ENCODE assay signal across 18 cellular contexts in genomic region chrX:124358796-124359386, GRCh38. TPM values are rescaled to one million over a fixed set of nuclear protein-coding genes. Genes with fewer than 3 reads are reported as not detected.
DNase-seq lines count a peak whose midpoint lies in the region; ATAC-seq and TF ChIP-seq lines count a peak whose summit lies in the region.
"Had no signal": no experiment of that assay in that cellular context is flagged by ENCODE, and none has a peak within 500 bp of the region (broad histone marks: within the 10 kb centered on the region; RNA-seq: fewer than 3 reads in every experiment).

No MANE protein-coding gene starts in this region.

- no peak for DNase-seq in activated naive CD4-positive, alpha-beta T cell (lab: John Stamatoyannopoulos, UW)
- DNase-seq in activated T-helper 1 cell treated with anti-CD3 and anti-CD28 coated beads, Interleukin-12 subunit alpha, Interleukin-12 subunit beta, Interleukin-2, Interleukin-4 antibody, amounts not matched to agents 30 ng/mL and 10 ng/mL and 1 ng/mL, durations not matched to agents 14 hours and 24 hours and 36 hours (ENCODE audit: low spot score): no peak
- DNase-seq in esophagus squamous epithelium (lab: John Stamatoyannopoulos, UW) (no peak), NCI-H187 treated with DMSO at 0.1 percent for 48 hours (lab: John Stamatoyannopoulos, UW) (no peak)
- DNase-seq: activated gamma-delta T cell treated with Interleukin-2 at 50 U/mL for 16 hours, DMS79, NCI-H1436 treated with DMSO at 0.1 percent for 48 hours, NCI-H774 had no signal

- TF ChIP-seq CTCF in esophagus squamous epithelium (IDR thresholded peaks at IDR 0.05): no peak

- H3K27me3 ChIP-seq in thymus (ENCODE audit: control insufficient read depth, insufficient read depth): no peaks in the 10 kb centered on the region
- no peaks in the 10 kb centered on the region for H3K27me3 ChIP-seq in esophagus squamous epithelium

- intact Hi-C loops in activated T-helper 1 cell treated with anti-CD3 and anti-CD28 coated beads, Interleukin-12 subunit alpha, Interleukin-12 subunit beta, Interleukin-2, Interleukin-4 antibody, amounts not matched to agents 30 ng/mL and 10 ng/mL and 1 ng/mL, durations not matched to agents 14 hours and 24 hours and 36 hours (cut with micrococcal nuclease): loop anchor here (1.0 to 2.0 kb wide), 5 partner anchors 10 to 141 kb away; no protein-coding TSS in a partner anchor
- intact Hi-C loops in esophagus squamous epithelium (cut with DNase I): no loop called here

- H3K9me3 ChIP-seq in thymus (ENCODE audit: control insufficient read depth): no peaks in the 10 kb centered on the region
- no peaks in the 10 kb centered on the region for H3K9me3 ChIP-seq in esophagus squamous epithelium

- no peaks in the 10 kb centered on the region for H3K9me3 Mint-ChIP-seq in activated naive CD4-positive, alpha-beta T cell treated with anti-CD3 and anti-CD28 coated beads, Interleukin-2, amount 50 U/mL, for 24 hours
- peaks cover 4% of the 10 kb centered on the region for H3K9me3 Mint-ChIP-seq in activated T-helper 1 cell treated with anti-CD3 and anti-CD28 coated beads, Interleukin-12 subunit alpha, Interleukin-12 subunit beta, Interleukin-2, Interleukin-4 antibody, amounts not matched to agents 30 ng/mL and 10 ng/mL and 1 ng/mL, durations not matched to agents 14 hours and 24 hours and 36 hours

- ATAC-seq in HG02852 (IDR thresholded peaks at IDR 0.05; ENCODE audit: unreplicated experiment) (peak; percentile 50), GM18505 (IDR thresholded peaks at IDR 0.05; ENCODE audit: unreplicated experiment) (no peak)
- ATAC-seq: HCT116, K562 had no signal

- TF ChIP-seq POLR2A in esophagus squamous epithelium (IDR thresholded peaks at IDR 0.05): no peak
- TF ChIP-seq POLR2A in GM18505 (IDR thresholded peaks at IDR 0.05; ENCODE audit: borderline replicate concordance, extremely low read depth, insufficient read depth, insufficient read length): no peak

- peaks cover 10% of the 10 kb centered on the region for H3K36me3 Mint-ChIP-seq in activated naive CD4-positive, alpha-beta T cell treated with anti-CD3 and anti-CD28 coated beads, Interleukin-2, amount 50 U/mL, for 24 hours
- H3K36me3 Mint-ChIP-seq in activated T-helper 1 cell treated with anti-CD3 and anti-CD28 coated beads, Interleukin-12 subunit alpha, Interleukin-12 subunit beta, Interleukin-2, Interleukin-4 antibody, amounts not matched to agents 30 ng/mL and 10 ng/mL and 1 ng/mL, durations not matched to agents 14 hours and 24 hours and 36 hours (ENCODE audit: low read depth): peaks cover 20% of the 10 kb centered on the region

- H3K4me1 ChIP-seq in thymus (ENCODE audit: control insufficient read depth, insufficient read depth, low read length): peaks cover 7% of the 10 kb centered on the region
- H3K4me1 ChIP-seq in esophagus squamous epithelium: no peaks in the 10 kb centered on the region

- H3K4me1 Mint-ChIP-seq in activated naive CD4-positive, alpha-beta T cell treated with anti-CD3 and anti-CD28 coated beads, Interleukin-2, amount 50 U/mL, for 24 hours: peaks cover 65% of the 10 kb centered on the region
- peaks cover 60% of the 10 kb centered on the region for H3K4me1 Mint-ChIP-seq in activated T-helper 1 cell treated with anti-CD3 and anti-CD28 coated beads, Interleukin-12 subunit alpha, Interleukin-12 subunit beta, Interleukin-2, Interleukin-4 antibody, amounts not matched to agents 30 ng/mL and 10 ng/mL and 1 ng/mL, durations not matched to agents 14 hours and 24 hours and 36 hours (ENCODE audit: low read depth)

- H3K36me3 ChIP-seq in thymus (ENCODE audit: control insufficient read depth, insufficient read depth) (no peaks in the 10 kb centered on the region), esophagus squamous epithelium (no peaks in the 10 kb centered on the region)

- H3K4me3 ChIP-seq in thymus (ENCODE audit: low read length) (peak overlapping the region; percentile 32), esophagus squamous epithelium (no peak overlapping the region)
- H3K4me3 ChIP-seq: K562 had no signal

- H3K4me3 Mint-ChIP-seq in activated naive CD4-positive, alpha-beta T cell treated with anti-CD3 and anti-CD28 coated beads, Interleukin-2, amount 50 U/mL, for 24 hours: peak overlapping the region; percentile 72
- H3K4me3 Mint-ChIP-seq in activated T-helper 1 cell treated with anti-CD3 and anti-CD28 coated beads, Interleukin-12 subunit alpha, Interleukin-12 subunit beta, Interleukin-2, Interleukin-4 antibody, amounts not matched to agents 30 ng/mL and 10 ng/mL and 1 ng/mL, durations not matched to agents 14 hours and 24 hours and 36 hours: peak overlapping the region; percentile 72

- peak overlapping the region; percentile 94 for H3K27ac Mint-ChIP-seq in activated naive CD4-positive, alpha-beta T cell treated with anti-CD3 and anti-CD28 coated beads, Interleukin-2, amount 50 U/mL, for 24 hours
- H3K27ac Mint-ChIP-seq in activated T-helper 1 cell treated with anti-CD3 and anti-CD28 coated beads, Interleukin-12 subunit alpha, Interleukin-12 subunit beta, Interleukin-2, Interleukin-4 antibody, amounts not matched to agents 30 ng/mL and 10 ng/mL and 1 ng/mL, durations not matched to agents 14 hours and 24 hours and 36 hours: peak overlapping the region; percentile 90
- H3K27ac Mint-ChIP-seq: progenitor cell of endocrine pancreas had no signal

- H3K27ac ChIP-seq in thymus (ENCODE audit: low read depth): peak overlapping the region; percentile 65
- H3K27ac ChIP-seq in esophagus squamous epithelium: no peak overlapping the region

- 3% methylated on average over 3 of the region's 3 CpGs for WGBS in thymus
- 56 to 82% methylated on average over 3 of the region's 3 CpGs for WGBS in esophagus squamous epithelium, 2 donors

- no peaks in the 10 kb centered on the region for H3K27me3 Mint-ChIP-seq in activated naive CD4-positive, alpha-beta T cell treated with anti-CD3 and anti-CD28 coated beads, Interleukin-2, amount 50 U/mL, for 24 hours
- no peaks in the 10 kb centered on the region for H3K27me3 Mint-ChIP-seq in activated T-helper 1 cell treated with anti-CD3 and anti-CD28 coated beads, Interleukin-12 subunit alpha, Interleukin-12 subunit beta, Interleukin-2, Interleukin-4 antibody, amounts not matched to agents 30 ng/mL and 10 ng/mL and 1 ng/mL, durations not matched to agents 14 hours and 24 hours and 36 hours (ENCODE audit: insufficient read depth)
- H3K27me3 Mint-ChIP-seq: progenitor cell of endocrine pancreas had no signal

RNA-seq across cellular contexts. Expression of gene SH2D1A, which starts 12.5 kb away (rescaled TPM):
- 50.4 and 56.3 TPM in 2 replicates for total RNA-seq in activated T-helper 1 cell treated with anti-CD3 and anti-CD28 coated beads, Interleukin-12 subunit alpha, Interleukin-12 subunit beta, Interleukin-2, Interleukin-4 antibody, amounts not matched to agents 30 ng/mL and 10 ng/mL and 1 ng/mL, durations not matched to agents 14 hours and 24 hours and 36 hours
- 81.1 TPM for polyA plus RNA-seq in thymus
- 1 to 10 TPM in 2 of 4 donors, under 1 TPM in 1, not detected in 1; 0.53 to 2.1 (median 1.4) TPM for total RNA-seq in esophagus squamous epithelium
- total RNA-seq: fibroblast of lung, progenitor cell of endocrine pancreas had no signal

RNA-seq across cellular contexts. Expression of gene TEX13D, which starts 26.4 kb away (rescaled TPM):
- total RNA-seq in activated T-helper 1 cell treated with anti-CD3 and anti-CD28 coated beads, Interleukin-12 subunit alpha, Interleukin-12 subunit beta, Interleukin-2, Interleukin-4 antibody, amounts not matched to agents 30 ng/mL and 10 ng/mL and 1 ng/mL, durations not matched to agents 14 hours and 24 hours and 36 hours: 0.05 TPM in 1 of 2 replicates, not detected in the other
- polyA plus RNA-seq in thymus: 0.37 TPM
- not detected for total RNA-seq in esophagus squamous epithelium
- total RNA-seq: fibroblast of lung, K562, mesenteric fat pad, progenitor cell of endocrine pancreas, SK-MEL-5 had no signal
- polyA plus RNA-seq: fibroblast of lung had no signal

Comparison
In these comparisons a context has a peak if more than half of its experiments do, and no peak if none do; other contexts are left out.
1. RNA of gene SH2D1A, which starts 12.5 kb away (total RNA-seq): 50.4 to 56.3 TPM in activated T-helper 1 cell treated with anti-CD3 and anti-CD28 coated beads, Interleukin-12 subunit alpha, Interleukin-12 subunit beta, Interleukin-2, Interleukin-4 antibody, amounts not matched to agents 30 ng/mL and 10 ng/mL and 1 ng/mL, durations not matched to agents 14 hours and 24 hours and 36 hours; 0.53 to 2.1 TPM in esophagus squamous epithelium; every median in the first group is over 10 times any median in the second.